Comparison of ENCODE assay signal across 20 cellular contexts in the genomic region with DNA sequence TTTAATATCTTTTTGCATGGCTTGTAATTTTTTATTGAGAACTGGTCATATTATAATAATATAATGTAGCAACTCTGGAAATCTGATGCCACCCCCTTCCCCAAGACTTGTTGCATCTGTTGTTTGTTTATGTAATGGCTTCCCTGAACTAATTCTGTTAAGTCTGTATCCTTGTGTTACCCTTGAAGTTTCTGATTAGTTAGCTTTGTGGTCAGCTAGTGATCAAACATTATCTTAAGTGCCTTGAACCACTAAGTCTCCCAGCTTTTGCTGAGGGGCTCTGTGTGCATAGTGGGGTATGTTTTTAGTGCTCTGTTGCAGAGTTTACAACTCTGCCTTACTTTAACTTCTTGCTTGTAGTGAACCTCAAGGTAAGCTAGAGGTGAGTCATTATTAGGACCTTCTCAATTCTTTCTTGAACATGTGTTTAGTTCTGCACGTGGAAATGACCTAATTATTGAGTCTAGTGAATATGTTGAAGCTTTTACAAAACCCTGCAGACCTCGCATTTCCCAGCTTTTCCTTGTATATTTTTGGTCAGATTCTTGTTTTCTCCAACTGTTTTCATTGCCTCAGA. TPM values are rescaled to one million over a fixed set of nuclear protein-coding genes. Genes with fewer than 3 reads are reported as not detected.
DNase-seq lines count a peak whose midpoint lies in the region; ATAC-seq and TF ChIP-seq lines count a peak whose summit lies in the region.
"Had no signal": no experiment of that assay in that cellular context is flagged by ENCODE, and none has a peak within 500 bp of the region (broad histone marks: within the 10 kb centered on the region; RNA-seq: fewer than 3 reads in every experiment).

No MANE protein-coding gene starts in this region.

- peaks cover 68% of the 10 kb centered on the region for H3K36me3 Mint-ChIP-seq in activated CD4-positive, alpha-beta T cell treated with anti-CD3 and anti-CD28 coated beads, Interleukin-2, amount 10 ng/mL, durations not matched to agents 24 days and 14 days (ENCODE audit: low read depth)
- H3K36me3 Mint-ChIP-seq in T-helper 17 cell (ENCODE audit: low read depth) (peaks cover 14% of the 10 kb centered on the region), progenitor cell of endocrine pancreas (ENCODE audit: insufficient read depth) (peaks cover 33% of the 10 kb centered on the region)

- peak; percentile 18 for ATAC-seq in T-helper 17 cell
- no peak for ATAC-seq in Right ventricle myocardium superior (ENCODE audit: poor library complexity)
- no peak for ATAC-seq in HG03175 (IDR thresholded peaks at IDR 0.05; ENCODE audit: unreplicated experiment)
- ATAC-seq: A549 had no signal

- intact Hi-C loops in activated CD4-positive, alpha-beta T cell treated with anti-CD3 and anti-CD28 coated beads, Interleukin-2, amount 10 ng/mL, durations not matched to agents 24 days and 14 days (cut with micrococcal nuclease) = no loop called here
- intact Hi-C loops in Right ventricle myocardium superior (cut with DNase I) = no loop called here

- no peaks in the 10 kb centered on the region for H3K9me3 Mint-ChIP-seq in activated CD4-positive, alpha-beta T cell treated with anti-CD3 and anti-CD28 coated beads, Interleukin-2, amount 10 ng/mL, durations not matched to agents 24 days and 14 days
- peaks cover 2% of the 10 kb centered on the region for H3K9me3 Mint-ChIP-seq in progenitor cell of endocrine pancreas (ENCODE audit: low read depth)

- H3K9me3 ChIP-seq in T-helper 17 cell (ENCODE audit: control insufficient read depth, low read length, poor library complexity, severe bottlenecking) = no peaks in the 10 kb centered on the region
- H3K9me3 ChIP-seq: A549, esophagus squamous epithelium, Peyer's patch, tibial nerve had no signal

- TF ChIP-seq CTCF in choroid plexus epithelial cell (conservative IDR thresholded peaks at IDR 0.05; ENCODE audit: low read depth, low read length) (no peak), progenitor cell of endocrine pancreas (IDR thresholded peaks at IDR 0.05; ENCODE audit: unreplicated experiment) (no peak)

- no peak overlapping the region for H3K4me3 Mint-ChIP-seq in activated CD4-positive, alpha-beta T cell treated with anti-CD3 and anti-CD28 coated beads, Interleukin-2, amount 10 ng/mL, durations not matched to agents 24 days and 14 days
- H3K4me3 Mint-ChIP-seq in T-helper 17 cell = no peak overlapping the region
- no peak overlapping the region for H3K4me3 Mint-ChIP-seq in progenitor cell of endocrine pancreas (ENCODE audit: low read depth)
- H3K4me3 Mint-ChIP-seq: dendritic cell treated with granulocyte-macrophage colony-stimulating factor and Interleukin-4, amounts not matched to agents 40 ng/mL and 50 ng/mL, for 4 days had no signal

- H3K4me1 Mint-ChIP-seq in activated CD4-positive, alpha-beta T cell treated with anti-CD3 and anti-CD28 coated beads, Interleukin-2, amount 10 ng/mL, durations not matched to agents 24 days and 14 days = peaks cover 51% of the 10 kb centered on the region
- H3K4me1 Mint-ChIP-seq in T-helper 17 cell = peaks cover 56% of the 10 kb centered on the region
- peaks cover 3% of the 10 kb centered on the region for H3K4me1 Mint-ChIP-seq in progenitor cell of endocrine pancreas (ENCODE audit: low read depth)

- H3K27me3 Mint-ChIP-seq in activated CD4-positive, alpha-beta T cell treated with anti-CD3 and anti-CD28 coated beads, Interleukin-2, amount 10 ng/mL, durations not matched to agents 24 days and 14 days = no peaks in the 10 kb centered on the region
- H3K27me3 Mint-ChIP-seq in T-helper 17 cell (no peaks in the 10 kb centered on the region), progenitor cell of endocrine pancreas (no peaks in the 10 kb centered on the region)
- H3K27me3 Mint-ChIP-seq: dendritic cell treated with granulocyte-macrophage colony-stimulating factor and Interleukin-4, amounts not matched to agents 40 ng/mL and 50 ng/mL, for 4 days had no signal

- no peak for DNase-seq in activated CD4-positive, alpha-beta T cell treated with anti-CD3 and anti-CD28 coated beads, Interleukin-2, amount 10 ng/mL, durations not matched to agents 24 days and 14 days
- no peak for DNase-seq in activated CD4-positive, alpha-beta T cell treated with anti-CD3 and anti-CD28 coated beads, Interleukin-2, amount 50 U/mL, for 4 hours
- DNase-seq in T-helper 17 cell (no peak), choroid plexus epithelial cell (ENCODE audit: low read depth) (peak; percentile 8), progenitor cell of endocrine pancreas (ENCODE audit: low spot score, unreplicated experiment) (no peak), Right ventricle myocardium superior (no peak)
- no peak for DNase-seq in stimulated activated CD4-positive, alpha-beta T cell treated with anti-CD3 and anti-CD28 coated beads, Interleukin-1b, Interleukin-23, amount 100 ng/mL, for 48 hours
- DNase-seq: EL; esophagus squamous epithelium; GOT3; heart right ventricle; NCI-H187 treated with DMSO at 0.1 percent for 48 hours; NCI-H510A treated with DMSO at 0.1 percent for 48 hours; nucleus accumbens; Peyer's patch; stimulated activated CD4-positive, alpha-beta T cell treated with anti-CD3 and anti-CD28 coated beads, Interleukin-4, amount 100 ng/mL, for 24 hours had no signal

- no peak overlapping the region for H3K4me3 ChIP-seq in choroid plexus epithelial cell (ENCODE audit: low read depth, low read length)
- H3K4me3 ChIP-seq: A549, esophagus squamous epithelium, heart right ventricle, Peyer's patch, tibial nerve had no signal

- peak overlapping the region; percentile 79 for H3K27ac Mint-ChIP-seq in activated CD4-positive, alpha-beta T cell treated with anti-CD3 and anti-CD28 coated beads, Interleukin-2, amount 10 ng/mL, durations not matched to agents 24 days and 14 days
- H3K27ac Mint-ChIP-seq in T-helper 17 cell = peak overlapping the region; percentile 76
- peak overlapping the region; percentile 9 for H3K27ac Mint-ChIP-seq in progenitor cell of endocrine pancreas
- H3K27ac Mint-ChIP-seq: dendritic cell treated with granulocyte-macrophage colony-stimulating factor and Interleukin-4, amounts not matched to agents 40 ng/mL and 50 ng/mL, for 4 days had no signal

RNA-seq across cellular contexts. Expression of a gene that starts 24.8 kb away (rescaled TPM):
- total RNA-seq in activated CD4-positive, alpha-beta T cell treated with anti-CD3 and anti-CD28 coated beads, Interleukin-2, amount 10 ng/mL, durations not matched to agents 24 days and 14 days = 98.4 and 109 TPM in 2 replicates
- total RNA-seq in T-helper 17 cell (100 to 1,000 TPM; 288 to 316 TPM), progenitor cell of endocrine pancreas (59.2 and 65.1 TPM in 2 replicates), Right ventricle myocardium superior (25.4 TPM)

Comparison
In these comparisons a context has a peak if more than half of its experiments do, and no peak if none do; other contexts are left out.
1. H3K27ac Mint-ChIP-seq: peak in every context shown above with its lines; median percentile 79 in activated CD4-positive, alpha-beta T cell treated with anti-CD3 and anti-CD28 coated beads, Interleukin-2, amount 10 ng/mL, durations not matched to agents 24 days and 14 days; 76 in T-helper 17 cell; 9 in progenitor cell of endocrine pancreas.